ENCODE assay signal across 38 cellular contexts in the genomic region with DNA sequence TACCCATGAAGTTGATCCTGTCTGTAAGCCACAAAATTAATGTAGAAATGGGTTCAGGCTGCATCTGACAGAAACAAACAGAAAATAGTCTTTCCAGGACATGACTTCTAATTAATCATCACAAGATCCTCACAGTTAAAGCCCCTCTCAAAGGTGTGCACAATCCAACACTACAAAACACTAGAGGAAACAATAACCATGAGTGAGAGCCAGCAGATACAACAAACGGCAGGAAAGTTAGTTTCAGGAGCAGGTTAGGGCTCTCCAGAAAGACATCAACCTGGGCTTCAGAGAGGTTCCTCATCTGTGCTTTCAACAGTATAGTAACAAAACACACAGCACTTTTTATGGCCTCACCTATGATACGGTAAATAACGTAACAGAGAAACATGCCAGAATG. TPM values are rescaled to one million over a fixed set of nuclear protein-coding genes. Genes with fewer than 3 reads are reported as not detected.
"Had no signal": no experiment of that assay in that cellular context is flagged by ENCODE, and none has a peak within 500 bp of the region (broad histone marks: within the 10 kb centered on the region; RNA-seq: fewer than 3 reads in every experiment).

No MANE protein-coding gene starts in this region.

- H3K4me3 ChIP-seq: adrenal gland, body of pancreas, breast epithelium had no signal

- H3K9me3 ChIP-seq: adrenal gland, body of pancreas, breast epithelium had no signal

- H3K27me3 ChIP-seq: adrenal gland, body of pancreas, brain microvascular endothelial cell, breast epithelium had no signal

- H3K9me3 Mint-ChIP-seq: activated CD8-positive, alpha-beta T cell treated with anti-CD3 and anti-CD28 coated beads for 36 hours; activated naive CD8-positive, alpha-beta T cell treated with anti-CD3 and anti-CD28 coated beads for 36 hours; activated T-helper 1 cell treated with anti-CD3 and anti-CD28 coated beads, Interleukin-12 subunit alpha, Interleukin-12 subunit beta, Interleukin-2, Interleukin-4 antibody, amounts not matched to agents 30 ng/mL and 10 ng/mL and 1 ng/mL, durations not matched to agents 14 hours and 24 hours and 36 hours; activated T-helper 17 cell treated with anti-CD3 and anti-CD28 coated beads, Interleukin-2, amount 50 U/mL, for 72 hours; T-helper 2 cell treated with Interferon-gamma antibody and Interleukin-4, amounts not matched to agents 5 μg/mL and 100 μg/mL, for 36 hours had no signal

- ATAC-seq: activated CD8-positive, alpha-beta T cell treated with anti-CD3 and anti-CD28 coated beads for 36 hours; activated naive CD4-positive, alpha-beta T cell treated with anti-CD3 and anti-CD28 coated beads, Interleukin-2, amount 50 U/mL, for 72 hours; activated T-cell treated with anti-CD3 and anti-CD28 coated beads, Interleukin-2, amount 50 U/mL, for 4 hours; activated T-cell treated with anti-CD3 and anti-CD28 coated beads, Interleukin-2, amount 50 U/mL, for 72 hours; activated T-helper 17 cell treated with anti-CD3 and anti-CD28 coated beads, Interleukin-2, amount 50 U/mL, for 72 hours; body of pancreas had no signal

- H3K4me1 ChIP-seq: body of pancreas, breast epithelium had no signal

- FAIRE-seq: astrocyte, TTC549 had no signal

- H3K36me3 Mint-ChIP-seq: activated CD4-positive, alpha-beta memory T cell treated with anti-CD3 and anti-CD28 coated beads for 36 hours; activated naive CD8-positive, alpha-beta T cell treated with anti-CD3 and anti-CD28 coated beads for 36 hours had no signal

- DNase-seq: activated B cell treated with CpG ODN at 0.5 μM for 24 hours; activated CD4-positive, alpha-beta memory T cell treated with anti-CD3 and anti-CD28 coated beads for 36 hours; activated CD4-positive, alpha-beta T cell treated with anti-CD3 and anti-CD28 coated beads for 4 hours; activated CD4-positive, alpha-beta T cell treated with anti-CD3 and anti-CD28 coated beads, Interleukin-2, amount 10 ng/mL, durations not matched to agents 24 days and 14 days; activated CD4-positive, alpha-beta T cell treated with anti-CD3 and anti-CD28 coated beads, Interleukin-2, amount 50 U/mL, for 1 hour; activated CD4-positive, alpha-beta T cell treated with anti-CD3 and anti-CD28 coated beads, Interleukin-2, amount 50 U/mL, for 4 hours; activated CD4-positive, CD25-positive, alpha-beta regulatory T cell treated with anti-CD3 and anti-CD28 coated beads, Interleukin-2, amount 50 U/mL, for 72 hours; activated CD8-positive, alpha-beta memory T cell treated with anti-CD3 and anti-CD28 coated beads, Interleukin-2, amount 50 U/mL, for 4 hours; activated CD8-positive, alpha-beta T cell treated with anti-CD3 and anti-CD28 coated beads for 36 hours; activated effector memory CD4-positive, alpha-beta T cell treated with anti-CD3 and anti-CD28 coated beads, Interleukin-2, amount 50 U/mL, for 16 hours; activated gamma-delta T cell treated with Interleukin-2 at 50 U/mL for 16 hours; activated naive CD4-positive, alpha-beta T cell; activated naive CD4-positive, alpha-beta T cell treated with anti-CD3 and anti-CD28 coated beads for 36 hours; activated naive CD4-positive, alpha-beta T cell treated with anti-CD3 and anti-CD28 coated beads, Interleukin-2, amount 50 U/mL, for 16 hours; activated naive CD8-positive, alpha-beta T cell treated with anti-CD3 and anti-CD28 coated beads for 36 hours; activated T-cell treated with anti-CD3 and anti-CD28 coated beads for 4 hours; activated T-cell treated with anti-CD3 and anti-CD28 coated beads, Interleukin-2, amount 50 U/mL, for 1 hour; activated T-cell treated with anti-CD3 and anti-CD28 coated beads, Interleukin-2, amount 50 U/mL, for 4 hours; activated T-cell treated with anti-CD3 and anti-CD28 coated beads, Interleukin-2, amount 50 U/mL, for 72 hours; adrenal gland; amniotic stem cell; aorta; body of pancreas; brain microvascular endothelial cell; central memory CD4-positive, alpha-beta T cell; T-helper 1 cell; T-helper 2 cell; T-helper 9 cell had no signal

- H3K27ac Mint-ChIP-seq: activated B cell treated with CpG ODN at 0.5 μM for 24 hours; activated CD4-positive, alpha-beta memory T cell treated with anti-CD3 and anti-CD28 coated beads for 36 hours; activated CD4-positive, alpha-beta T cell treated with anti-CD3 and anti-CD28 coated beads, Interleukin-2, amount 10 ng/mL, durations not matched to agents 24 days and 14 days; activated CD8-positive, alpha-beta T cell treated with anti-CD3 and anti-CD28 coated beads for 36 hours; activated naive CD4-positive, alpha-beta T cell treated with anti-CD3 and anti-CD28 coated beads for 36 hours; activated naive CD4-positive, alpha-beta T cell treated with anti-CD3 and anti-CD28 coated beads, Interleukin-2, amount 50 U/mL, for 72 hours; activated naive CD8-positive, alpha-beta T cell treated with anti-CD3 and anti-CD28 coated beads for 36 hours; activated T-cell treated with anti-CD3 and anti-CD28 coated beads, Interleukin-2, amount 50 U/mL, for 72 hours; activated T-helper 1 cell treated with anti-CD3 and anti-CD28 coated beads, Interleukin-12 subunit alpha, Interleukin-12 subunit beta, Interleukin-2, Interleukin-4 antibody, amounts not matched to agents 30 ng/mL and 10 ng/mL and 1 ng/mL, durations not matched to agents 14 hours and 24 hours and 36 hours; activated T-helper 17 cell treated with anti-CD3 and anti-CD28 coated beads, Interleukin-2, amount 50 U/mL, for 72 hours; T-helper 1 cell treated with Interleukin-12 subunit alpha and Interleukin-12 subunit beta and Interleukin-4 antibody, amounts not matched to agents 30 μg/mL and 1 μg/mL, for 36 hours; T-helper 2 cell treated with Interferon-gamma antibody and Interleukin-4, amounts not matched to agents 5 μg/mL and 100 μg/mL, for 36 hours had no signal

- H3K27ac ChIP-seq: adrenal gland, body of pancreas, brain microvascular endothelial cell, breast epithelium, VCaP had no signal

- H3K4me3 Mint-ChIP-seq: activated B cell treated with CpG ODN at 0.5 μM for 24 hours; activated CD4-positive, alpha-beta memory T cell treated with anti-CD3 and anti-CD28 coated beads for 36 hours; activated CD4-positive, alpha-beta T cell treated with anti-CD3 and anti-CD28 coated beads, Interleukin-2, amount 10 ng/mL, durations not matched to agents 24 days and 14 days; activated CD8-positive, alpha-beta T cell treated with anti-CD3 and anti-CD28 coated beads for 36 hours; activated naive CD4-positive, alpha-beta T cell treated with anti-CD3 and anti-CD28 coated beads for 36 hours; activated naive CD8-positive, alpha-beta T cell treated with anti-CD3 and anti-CD28 coated beads for 36 hours; activated T-cell treated with anti-CD3 and anti-CD28 coated beads, Interleukin-2, amount 50 U/mL, for 4 hours; activated T-cell treated with anti-CD3 and anti-CD28 coated beads, Interleukin-2, amount 50 U/mL, for 72 hours; activated T-helper 1 cell treated with anti-CD3 and anti-CD28 coated beads, Interleukin-12 subunit alpha, Interleukin-12 subunit beta, Interleukin-2, Interleukin-4 antibody, amounts not matched to agents 30 ng/mL and 10 ng/mL and 1 ng/mL, durations not matched to agents 14 hours and 24 hours and 36 hours; activated T-helper 17 cell treated with anti-CD3 and anti-CD28 coated beads, Interleukin-2, amount 50 U/mL, for 72 hours; T-helper 1 cell treated with Interleukin-12 subunit alpha and Interleukin-12 subunit beta and Interleukin-4 antibody, amounts not matched to agents 30 μg/mL and 1 μg/mL, for 36 hours; T-helper 2 cell treated with Interferon-gamma antibody and Interleukin-4, amounts not matched to agents 5 μg/mL and 100 μg/mL, for 36 hours had no signal

- H3K4me1 Mint-ChIP-seq: activated T-helper 17 cell treated with anti-CD3 and anti-CD28 coated beads, Interleukin-2, amount 50 U/mL, for 72 hours had no signal

- H3K27me3 Mint-ChIP-seq: activated naive CD8-positive, alpha-beta T cell treated with anti-CD3 and anti-CD28 coated beads for 36 hours; activated T-helper 17 cell treated with anti-CD3 and anti-CD28 coated beads, Interleukin-2, amount 50 U/mL, for 72 hours had no signal

- H3K36me3 ChIP-seq: adrenal gland, brain microvascular endothelial cell, breast epithelium had no signal

RNA-seq across cellular contexts. Expression of gene GALNT15, which starts 47.5 kb away (rescaled TPM):
- total RNA-seq: activated B cell treated with CpG ODN at 0.5 μM for 24 hours; activated CD4-positive, alpha-beta memory T cell treated with anti-CD3 and anti-CD28 coated beads for 36 hours; activated CD4-positive, alpha-beta T cell treated with anti-CD3 and anti-CD28 coated beads, Interleukin-2, amount 10 ng/mL, durations not matched to agents 24 days and 14 days; activated CD8-positive, alpha-beta memory T cell treated with anti-CD3 and anti-CD28 coated beads for 36 hours; activated CD8-positive, alpha-beta T cell treated with anti-CD3 and anti-CD28 coated beads for 36 hours; activated naive CD4-positive, alpha-beta T cell treated with anti-CD3 and anti-CD28 coated beads for 36 hours; activated naive CD8-positive, alpha-beta T cell treated with anti-CD3 and anti-CD28 coated beads for 36 hours; activated T-cell treated with anti-CD3 and anti-CD28 coated beads, Interleukin-2, amount 50 U/mL, for 4 hours; activated T-helper 1 cell treated with anti-CD3 and anti-CD28 coated beads, Interleukin-12 subunit alpha, Interleukin-12 subunit beta, Interleukin-2, Interleukin-4 antibody, amounts not matched to agents 30 ng/mL and 10 ng/mL and 1 ng/mL, durations not matched to agents 14 hours and 24 hours and 36 hours had no signal
